In the genomic region with DNA sequence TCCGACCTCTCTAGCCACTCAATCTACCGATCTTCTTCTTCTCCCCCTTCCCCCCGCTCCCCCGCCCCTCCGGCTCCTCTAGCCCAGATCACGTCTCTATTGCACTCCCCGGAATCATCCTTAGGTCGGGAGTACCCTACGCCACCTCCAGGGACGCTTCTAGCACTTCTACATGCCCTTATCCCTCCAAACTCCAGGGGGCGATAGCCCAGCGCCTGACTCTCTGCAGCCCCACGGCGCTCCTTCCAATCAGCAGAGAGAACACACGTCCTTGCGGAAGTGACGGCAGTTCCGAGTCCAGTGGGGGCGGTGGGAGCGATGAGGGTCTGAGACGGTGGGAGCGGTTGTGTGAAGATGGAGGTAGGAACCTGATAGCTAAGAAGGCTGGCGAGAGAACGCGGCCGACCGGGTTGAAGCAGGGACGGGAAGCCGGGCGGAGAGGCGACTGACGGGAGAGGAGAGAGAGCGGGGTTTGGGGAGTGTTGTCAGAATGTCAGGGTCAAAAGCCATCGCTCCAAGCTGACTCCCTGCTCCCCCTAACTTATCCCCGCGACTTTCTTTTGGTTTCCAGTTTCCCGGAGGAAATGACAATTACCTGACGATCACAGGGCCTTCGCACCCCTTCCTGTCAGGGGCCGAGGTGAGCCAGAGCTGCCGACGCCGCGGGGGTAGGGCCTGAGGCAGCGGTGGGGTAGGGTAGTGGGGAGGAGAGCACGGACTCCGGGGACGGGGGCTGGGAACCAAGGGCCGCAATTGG, we compare ENCODE assay signal across 1 cellular context.
TF ChIP-seq lines count a peak whose summit lies in the region.

A gene (minus strand): TSS at position 35 of the 757 bp plus-strand sequence. CDS start 87 bp downstream, outside the sequence.
A gene (plus strand): TSS at position 271 of the 757 bp plus-strand sequence. CDS start 84 bp downstream, at position 355.

TF ChIP-seq in HepG2, 621 proteins besides CTCF, POLR2A, EP300 and RAD21 (continued from another document and continues in another):
- TF ChIP-seq, protein P1, sequence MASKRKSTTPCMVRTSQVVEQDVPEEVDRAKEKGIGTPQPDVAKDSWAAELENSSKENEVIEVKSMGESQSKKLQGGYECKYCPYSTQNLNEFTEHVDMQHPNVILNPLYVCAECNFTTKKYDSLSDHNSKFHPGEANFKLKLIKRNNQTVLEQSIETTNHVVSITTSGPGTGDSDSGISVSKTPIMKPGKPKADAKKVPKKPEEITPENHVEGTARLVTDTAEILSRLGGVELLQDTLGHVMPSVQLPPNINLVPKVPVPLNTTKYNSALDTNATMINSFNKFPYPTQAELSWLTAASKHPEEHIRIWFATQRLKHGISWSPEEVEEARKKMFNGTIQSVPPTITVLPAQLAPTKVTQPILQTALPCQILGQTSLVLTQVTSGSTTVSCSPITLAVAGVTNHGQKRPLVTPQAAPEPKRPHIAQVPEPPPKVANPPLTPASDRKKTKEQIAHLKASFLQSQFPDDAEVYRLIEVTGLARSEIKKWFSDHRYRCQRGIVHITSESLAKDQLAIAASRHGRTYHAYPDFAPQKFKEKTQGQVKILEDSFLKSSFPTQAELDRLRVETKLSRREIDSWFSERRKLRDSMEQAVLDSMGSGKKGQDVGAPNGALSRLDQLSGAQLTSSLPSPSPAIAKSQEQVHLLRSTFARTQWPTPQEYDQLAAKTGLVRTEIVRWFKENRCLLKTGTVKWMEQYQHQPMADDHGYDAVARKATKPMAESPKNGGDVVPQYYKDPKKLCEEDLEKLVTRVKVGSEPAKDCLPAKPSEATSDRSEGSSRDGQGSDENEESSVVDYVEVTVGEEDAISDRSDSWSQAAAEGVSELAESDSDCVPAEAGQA (IDR thresholded peaks at IDR 0.05; ENCODE audit: low read depth): peak; percentile 90
- TF ChIP-seq, protein P1 (CRISPR knock-in tag; IDR thresholded peaks at IDR 0.05; ENCODE audit: borderline replicate concordance): peak; percentile 48; the same call in 1 of the 2 replicates
- TF ChIP-seq ZNF136 (CRISPR knock-in tag; IDR thresholded peaks at IDR 0.05; ENCODE audit: low read depth) (peak; percentile 87), ZNF790 (CRISPR knock-in tag; IDR thresholded peaks at IDR 0.05; ENCODE audit: borderline replicate concordance) (peak; percentile 74; the same call in 1 of the 2 replicates), STAT5B (CRISPR knock-in tag; IDR thresholded peaks at IDR 0.05) (peak; percentile 88; the same call in 1 of the 2 replicates), ZNF547 (CRISPR knock-in tag; IDR thresholded peaks at IDR 0.05) (peak; percentile 78; the same call in 1 of the 2 replicates), YY1 (IDR thresholded peaks at IDR 0.05; ENCODE audit: insufficient read depth, insufficient replicate concordance, low read depth, low read length) (peak; percentile 85), RBM39 (IDR thresholded peaks at IDR 0.05; ENCODE audit: low read depth, low read length, poor library complexity, severe bottlenecking) (peak; percentile 97), ZNF343 (CRISPR knock-in tag; IDR thresholded peaks at IDR 0.05) (0 out of 2 replicates have a peak, but pooled peaks have one; percentile 18), NFE2L1 (CRISPR knock-in tag; IDR thresholded peaks at IDR 0.05; ENCODE audit: borderline replicate concordance) (0 out of 2 replicates have a peak, but pooled peaks have one; percentile 81), FOXC1 (CRISPR knock-in tag; IDR thresholded peaks at IDR 0.05; ENCODE audit: borderline replicate concordance) (peak; percentile 87; the same call in 1 of the 2 replicates), HOXA9 (CRISPR knock-in tag; IDR thresholded peaks at IDR 0.05; ENCODE audit: borderline replicate concordance) (peak; percentile 79; the same call in 1 of the 2 replicates), ZC3H4 (CRISPR knock-in tag; IDR thresholded peaks at IDR 0.05; ENCODE audit: borderline replicate concordance) (no peak), ZNF709 (CRISPR knock-in tag; IDR thresholded peaks at IDR 0.05) (peak; percentile 55; the same call in 1 of the 2 replicates), AHR (CRISPR knock-in tag; IDR thresholded peaks at IDR 0.05) (peak; percentile 87; the same call in 1 of the 2 replicates), GABPB1 (CRISPR knock-in tag; IDR thresholded peaks at IDR 0.05) (peak; percentile 96), SP140L (CRISPR knock-in tag; IDR thresholded peaks at IDR 0.05; ENCODE audit: borderline replicate concordance) (0 out of 2 replicates have a peak, but pooled peaks have one; percentile 17), NCOA1 (CRISPR knock-in tag; IDR thresholded peaks at IDR 0.05) (peak; percentile 92), ZNF552 (CRISPR knock-in tag; IDR thresholded peaks at IDR 0.05; ENCODE audit: borderline replicate concordance) (no peak), CCAR2 (optimal IDR thresholded peaks at IDR 0.05; ENCODE audit: low read depth, low read length) (peak; percentile 98), ZNF317 (CRISPR knock-in tag; IDR thresholded peaks at IDR 0.05) (peak; percentile 95), ZNF878 (CRISPR knock-in tag; IDR thresholded peaks at IDR 0.05) (peak; percentile 72; the same call in 1 of the 2 replicates), ZBTB1 (CRISPR knock-in tag; IDR thresholded peaks at IDR 0.05; ENCODE audit: borderline replicate concordance) (no peak), MAZ (IDR thresholded peaks at IDR 0.05; ENCODE audit: borderline replicate concordance, low read depth, low read length) (peak; percentile 98), MAZ (CRISPR knock-in tag; IDR thresholded peaks at IDR 0.05; ENCODE audit: low read depth) (peak; percentile 98), IKZF1 (IDR thresholded peaks at IDR 0.05) (no peak)
- TF ChIP-seq, protein P2, sequence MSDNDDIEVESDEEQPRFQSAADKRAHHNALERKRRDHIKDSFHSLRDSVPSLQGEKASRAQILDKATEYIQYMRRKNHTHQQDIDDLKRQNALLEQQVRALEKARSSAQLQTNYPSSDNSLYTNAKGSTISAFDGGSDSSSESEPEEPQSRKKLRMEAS (IDR thresholded peaks at IDR 0.05): peak; percentile 82
- TF ChIP-seq, protein P3, sequence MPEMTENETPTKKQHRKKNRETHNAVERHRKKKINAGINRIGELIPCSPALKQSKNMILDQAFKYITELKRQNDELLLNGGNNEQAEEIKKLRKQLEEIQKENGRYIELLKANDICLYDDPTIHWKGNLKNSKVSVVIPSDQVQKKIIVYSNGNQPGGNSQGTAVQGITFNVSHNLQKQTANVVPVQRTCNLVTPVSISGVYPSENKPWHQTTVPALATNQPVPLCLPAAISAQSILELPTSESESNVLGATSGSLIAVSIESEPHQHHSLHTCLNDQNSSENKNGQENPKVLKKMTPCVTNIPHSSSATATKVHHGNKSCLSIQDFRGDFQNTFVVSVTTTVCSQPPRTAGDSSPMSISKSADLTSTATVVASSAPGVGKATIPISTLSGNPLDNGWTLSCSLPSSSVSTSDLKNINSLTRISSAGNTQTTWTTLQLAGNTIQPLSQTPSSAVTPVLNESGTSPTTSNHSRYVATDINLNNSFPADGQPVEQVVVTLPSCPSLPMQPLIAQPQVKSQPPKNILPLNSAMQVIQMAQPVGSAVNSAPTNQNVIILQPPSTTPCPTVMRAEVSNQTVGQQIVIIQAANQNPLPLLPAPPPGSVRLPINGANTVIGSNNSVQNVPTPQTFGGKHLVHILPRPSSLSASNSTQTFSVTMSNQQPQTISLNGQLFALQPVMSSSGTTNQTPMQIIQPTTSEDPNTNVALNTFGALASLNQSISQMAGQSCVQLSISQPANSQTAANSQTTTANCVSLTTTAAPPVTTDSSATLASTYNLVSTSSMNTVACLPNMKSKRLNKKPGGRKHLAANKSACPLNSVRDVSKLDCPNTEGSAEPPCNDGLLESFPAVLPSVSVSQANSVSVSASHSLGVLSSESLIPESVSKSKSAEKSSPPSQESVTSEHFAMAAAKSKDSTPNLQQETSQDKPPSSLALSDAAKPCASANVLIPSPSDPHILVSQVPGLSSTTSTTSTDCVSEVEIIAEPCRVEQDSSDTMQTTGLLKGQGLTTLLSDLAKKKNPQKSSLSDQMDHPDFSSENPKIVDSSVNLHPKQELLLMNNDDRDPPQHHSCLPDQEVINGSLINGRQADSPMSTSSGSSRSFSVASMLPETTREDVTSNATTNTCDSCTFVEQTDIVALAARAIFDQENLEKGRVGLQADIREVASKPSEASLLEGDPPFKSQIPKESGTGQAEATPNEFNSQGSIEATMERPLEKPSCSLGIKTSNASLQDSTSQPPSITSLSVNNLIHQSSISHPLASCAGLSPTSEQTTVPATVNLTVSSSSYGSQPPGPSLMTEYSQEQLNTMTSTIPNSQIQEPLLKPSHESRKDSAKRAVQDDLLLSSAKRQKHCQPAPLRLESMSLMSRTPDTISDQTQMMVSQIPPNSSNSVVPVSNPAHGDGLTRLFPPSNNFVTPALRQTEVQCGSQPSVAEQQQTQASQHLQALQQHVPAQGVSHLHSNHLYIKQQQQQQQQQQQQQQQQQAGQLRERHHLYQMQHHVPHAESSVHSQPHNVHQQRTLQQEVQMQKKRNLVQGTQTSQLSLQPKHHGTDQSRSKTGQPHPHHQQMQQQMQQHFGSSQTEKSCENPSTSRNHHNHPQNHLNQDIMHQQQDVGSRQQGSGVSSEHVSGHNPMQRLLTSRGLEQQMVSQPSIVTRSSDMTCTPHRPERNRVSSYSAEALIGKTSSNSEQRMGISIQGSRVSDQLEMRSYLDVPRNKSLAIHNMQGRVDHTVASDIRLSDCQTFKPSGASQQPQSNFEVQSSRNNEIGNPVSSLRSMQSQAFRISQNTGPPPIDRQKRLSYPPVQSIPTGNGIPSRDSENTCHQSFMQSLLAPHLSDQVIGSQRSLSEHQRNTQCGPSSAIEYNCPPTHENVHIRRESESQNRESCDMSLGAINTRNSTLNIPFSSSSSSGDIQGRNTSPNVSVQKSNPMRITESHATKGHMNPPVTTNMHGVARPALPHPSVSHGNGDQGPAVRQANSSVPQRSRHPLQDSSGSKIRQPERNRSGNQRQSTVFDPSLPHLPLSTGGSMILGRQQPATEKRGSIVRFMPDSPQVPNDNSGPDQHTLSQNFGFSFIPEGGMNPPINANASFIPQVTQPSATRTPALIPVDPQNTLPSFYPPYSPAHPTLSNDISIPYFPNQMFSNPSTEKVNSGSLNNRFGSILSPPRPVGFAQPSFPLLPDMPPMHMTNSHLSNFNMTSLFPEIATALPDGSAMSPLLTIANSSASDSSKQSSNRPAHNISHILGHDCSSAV (CRISPR knock-in tag; IDR thresholded peaks at IDR 0.05; ENCODE audit: borderline replicate concordance): no peak
- TF ChIP-seq, protein P4, sequence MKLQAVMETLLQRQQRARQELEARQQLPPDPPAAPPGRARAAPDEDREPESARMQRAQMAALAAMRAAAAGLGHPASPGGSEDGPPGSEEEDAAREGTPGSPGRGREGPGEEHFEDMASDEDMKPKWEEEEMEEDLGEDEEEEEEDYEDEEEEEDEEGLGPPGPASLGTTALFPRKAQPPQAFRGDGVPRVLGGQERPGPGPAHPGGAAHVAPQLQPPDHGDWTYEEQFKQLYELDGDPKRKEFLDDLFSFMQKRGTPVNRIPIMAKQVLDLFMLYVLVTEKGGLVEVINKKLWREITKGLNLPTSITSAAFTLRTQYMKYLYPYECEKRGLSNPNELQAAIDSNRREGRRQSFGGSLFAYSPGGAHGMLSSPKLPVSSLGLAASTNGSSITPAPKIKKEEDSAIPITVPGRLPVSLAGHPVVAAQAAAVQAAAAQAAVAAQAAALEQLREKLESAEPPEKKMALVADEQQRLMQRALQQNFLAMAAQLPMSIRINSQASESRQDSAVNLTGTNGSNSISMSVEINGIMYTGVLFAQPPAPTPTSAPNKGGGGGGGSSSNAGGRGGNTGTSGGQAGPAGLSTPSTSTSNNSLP (IDR thresholded peaks at IDR 0.05; ENCODE audit: low read depth, low read length): peak; percentile 87
- TF ChIP-seq, protein P5, sequence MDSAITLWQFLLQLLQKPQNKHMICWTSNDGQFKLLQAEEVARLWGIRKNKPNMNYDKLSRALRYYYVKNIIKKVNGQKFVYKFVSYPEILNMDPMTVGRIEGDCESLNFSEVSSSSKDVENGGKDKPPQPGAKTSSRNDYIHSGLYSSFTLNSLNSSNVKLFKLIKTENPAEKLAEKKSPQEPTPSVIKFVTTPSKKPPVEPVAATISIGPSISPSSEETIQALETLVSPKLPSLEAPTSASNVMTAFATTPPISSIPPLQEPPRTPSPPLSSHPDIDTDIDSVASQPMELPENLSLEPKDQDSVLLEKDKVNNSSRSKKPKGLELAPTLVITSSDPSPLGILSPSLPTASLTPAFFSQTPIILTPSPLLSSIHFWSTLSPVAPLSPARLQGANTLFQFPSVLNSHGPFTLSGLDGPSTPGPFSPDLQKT (CRISPR knock-in tag; IDR thresholded peaks at IDR 0.05; ENCODE audit: borderline replicate concordance): peak; percentile 47; the same call in 1 of the 2 replicates
- TF ChIP-seq, protein P6, sequence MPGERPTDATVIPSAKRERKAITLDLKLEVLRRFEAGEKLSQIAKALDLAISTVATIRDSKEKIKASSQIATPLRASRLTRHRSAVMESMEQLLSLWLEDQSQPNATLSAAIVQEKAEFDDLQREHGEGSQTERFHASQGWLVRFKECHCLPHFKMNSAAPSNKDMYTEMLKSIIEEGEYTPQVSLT (CRISPR knock-in tag; IDR thresholded peaks at IDR 0.05; ENCODE audit: borderline replicate concordance, low read depth): no peak
- TF ChIP-seq, protein P7, sequence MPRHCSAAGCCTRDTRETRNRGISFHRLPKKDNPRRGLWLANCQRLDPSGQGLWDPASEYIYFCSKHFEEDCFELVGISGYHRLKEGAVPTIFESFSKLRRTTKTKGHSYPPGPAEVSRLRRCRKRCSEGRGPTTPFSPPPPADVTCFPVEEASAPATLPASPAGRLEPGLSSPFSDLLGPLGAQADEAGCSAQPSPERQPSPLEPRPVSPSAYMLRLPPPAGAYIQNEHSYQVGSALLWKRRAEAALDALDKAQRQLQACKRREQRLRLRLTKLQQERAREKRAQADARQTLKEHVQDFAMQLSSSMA (CRISPR knock-in tag; IDR thresholded peaks at IDR 0.05): peak; percentile 88
- TF ChIP-seq, protein P8, sequence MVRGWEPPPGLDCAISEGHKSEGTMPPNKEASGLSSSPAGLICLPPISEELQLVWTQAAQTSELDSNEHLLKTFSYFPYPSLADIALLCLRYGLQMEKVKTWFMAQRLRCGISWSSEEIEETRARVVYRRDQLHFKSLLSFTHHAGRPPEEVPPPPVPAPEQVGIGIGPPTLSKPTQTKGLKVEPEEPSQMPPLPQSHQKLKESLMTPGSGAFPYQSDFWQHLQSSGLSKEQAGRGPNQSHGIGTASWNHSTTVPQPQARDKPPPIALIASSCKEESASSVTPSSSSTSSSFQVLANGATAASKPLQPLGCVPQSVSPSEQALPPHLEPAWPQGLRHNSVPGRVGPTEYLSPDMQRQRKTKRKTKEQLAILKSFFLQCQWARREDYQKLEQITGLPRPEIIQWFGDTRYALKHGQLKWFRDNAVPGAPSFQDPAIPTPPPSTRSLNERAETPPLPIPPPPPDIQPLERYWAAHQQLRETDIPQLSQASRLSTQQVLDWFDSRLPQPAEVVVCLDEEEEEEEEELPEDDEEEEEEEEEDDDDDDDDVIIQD (CRISPR knock-in tag; IDR thresholded peaks at IDR 0.05; ENCODE audit: low read depth): peak; percentile 96
